22 cellular contexts compared by ENCODE assay signal in genomic region chr21:36734367-36735200, GRCh38. TPM values are rescaled to one million over a fixed set of nuclear protein-coding genes. Genes with fewer than 3 reads are reported as not detected.
A peak's percentile ranks its signal among the peaks of the same experiment; 100 is the strongest.
DNase-seq lines count a peak whose midpoint lies in the region; ATAC-seq, FAIRE-seq and TF ChIP-seq lines count a peak whose summit lies in the region.
"Had no signal": no experiment of that assay in that cellular context is flagged by ENCODE, and none has a peak within 500 bp of the region (broad histone marks: within the 10 kb centered on the region; RNA-seq: fewer than 3 reads in every experiment).

No MANE protein-coding gene starts in this region.

- in situ Hi-C loops in HepG2 (cut with HindIII; ENCODE audit: extremely low pct_ligation_motif_present, low pct_unique_long_range_greater_than_20kb): no loop called here

- no peaks in the 10 kb centered on the region for H3K79me2 ChIP-seq in HepG2 (ENCODE audit: insufficient read depth, low read length)

- no peak overlapping the region for H2AFZ ChIP-seq in HepG2 (ENCODE audit: low read length)
- H2AFZ ChIP-seq: GM23338 had no signal

- no TSS peak for BruUV-seq in HepG2 (replicated peaks; lab: Mats Ljungman, UMichigan)

- H3K9ac ChIP-seq in endodermal cell (ENCODE audit: extremely low read depth, low read length, poor library complexity, severe bottlenecking): no peak overlapping the region
- H3K9ac ChIP-seq in HepG2 (ENCODE audit: insufficient read depth, low read depth, low read length): no peak overlapping the region

- H3K36me3 ChIP-seq in endodermal cell (ENCODE audit: control insufficient read depth, insufficient read depth, low read length) (no peaks in the 10 kb centered on the region), HepG2 (replicated peaks in 1 of 2; ENCODE audit: control insufficient read depth in 1 of 2, insufficient read depth in 2 of 2, low read length in 2 of 2) (no peaks in the 10 kb centered on the region)

- ATAC-seq in HepG2: no peak
- ATAC-seq: A549, GM23338, HCT116 had no signal

- no peak for TF ChIP-seq CTCF in endodermal cell (conservative IDR thresholded peaks at IDR 0.05)
- TF ChIP-seq CTCF in osteocyte (IDR thresholded peaks at IDR 0.05): no peak
- no peak for TF ChIP-seq CTCF in HepG2 (CRISPR knock-in tag; IDR thresholded peaks at IDR 0.05)

- POLR2A ChIA-PET in HepG2 (lab: Yijun Ruan, JAX): no interaction called here

- TF ChIP-seq POLR2A in HepG2 (IDR thresholded peaks at IDR 0.05; ENCODE audit: insufficient read depth in 1 of 2, low read depth in 2 of 2, low read length in 2 of 2): no peak

- DNase-seq in activated effector memory CD4-positive, alpha-beta T cell treated with anti-CD3 and anti-CD28 coated beads, Interleukin-2, amount 50 U/mL, for 16 hours: peak; percentile 28
- no peak for DNase-seq in activated effector memory CD4-positive, alpha-beta T cell treated with Interleukin-2 at 50 U/mL for 16 hours
- DNase-seq in endodermal cell (peak; percentile 30), osteocyte (ENCODE audit: extremely low spot score, unreplicated experiment) (peak; percentile 71), HepG2 (ENCODE audit: low spot score) (no peak), cerebellar nuclear complex (lab: John Stamatoyannopoulos, UW) (no peak)
- no peak for DNase-seq in stimulated activated CD4-positive, alpha-beta T cell treated with anti-CD3 and anti-CD28 coated beads, Interleukin-4, amount 100 ng/mL, for 4 hours
- no peak for DNase-seq in activated naive CD4-positive, alpha-beta T cell treated with Interleukin-2 at 50 U/mL for 16 hours
- DNase-seq: AML-193; Caco-2; CD4-positive, alpha-beta T cell; H7 had no signal

- H3K27ac Mint-ChIP-seq in endodermal cell (no peak overlapping the region), osteocyte (ENCODE audit: unreplicated experiment) (no peak overlapping the region)
- H3K27ac Mint-ChIP-seq: CD4-positive, alpha-beta T cell; GM23338 had no signal

- H3K4me3 ChIP-seq in endodermal cell (ENCODE audit: low read length): no peak overlapping the region
- no peak overlapping the region for H3K4me3 ChIP-seq in HepG2 (replicated peaks in 1 of 3; ENCODE audit: insufficient read depth in 1 of 3, low read depth in 2 of 3, low read length in 3 of 3)
- H3K4me3 ChIP-seq: A549, GM23338 had no signal

- TF ChIP-seq EP300 in HepG2 (IDR thresholded peaks at IDR 0.05; ENCODE audit: low read depth in 2 of 2, low read length in 2 of 2) (no peak), HepG2 (CRISPR knock-in tag; IDR thresholded peaks at IDR 0.05; ENCODE audit: borderline replicate concordance) (no peak)

- WGBS in endodermal cell (ENCODE audit: insufficient coverage in 1 of 2, insufficient read length in 1 of 2), 2 experiments: 91 to 92% methylated on average over 4 to 9 of the region's 9 CpGs
- 97% methylated on average over 6 of the region's 9 CpGs for WGBS in HepG2 (ENCODE audit: low lambda C conversion rate)

- H3K36me3 Mint-ChIP-seq in endodermal cell (ENCODE audit: low read depth): no peaks in the 10 kb centered on the region
- no peaks in the 10 kb centered on the region for H3K36me3 Mint-ChIP-seq in osteocyte (ENCODE audit: unreplicated experiment)

- H3K4me1 Mint-ChIP-seq in endodermal cell: peaks cover 4% of the 10 kb centered on the region
- no peaks in the 10 kb centered on the region for H3K4me1 Mint-ChIP-seq in osteocyte (ENCODE audit: unreplicated experiment)

- H3K27me3 Mint-ChIP-seq in endodermal cell (ENCODE audit: insufficient read depth) (peaks cover 63% of the 10 kb centered on the region), osteocyte (ENCODE audit: unreplicated experiment) (peaks cover 21% of the 10 kb centered on the region)

- H3K4me3 Mint-ChIP-seq in endodermal cell: no peak overlapping the region
- H3K4me3 Mint-ChIP-seq in osteocyte (ENCODE audit: unreplicated experiment): no peak overlapping the region
- H3K4me3 Mint-ChIP-seq: CD4-positive, alpha-beta T cell; GM23338 had no signal

- H3K9me3 ChIP-seq in endodermal cell (ENCODE audit: control insufficient read depth, low read length) (no peaks in the 10 kb centered on the region), HepG2 (ENCODE audit: low read length) (no peaks in the 10 kb centered on the region)
- H3K9me3 ChIP-seq: A549, Caco-2 had no signal

- no peak overlapping the region for H3K4me2 ChIP-seq in HepG2 (ENCODE audit: low read depth, low read length)
- H3K4me2 ChIP-seq: A549, GM23338 had no signal

- no peaks in the 10 kb centered on the region for H4K20me1 ChIP-seq in HepG2 (ENCODE audit: insufficient read depth, low read length)

- intact Hi-C loops in HepG2 (cut with micrococcal nuclease; ENCODE audit: unreplicated experiment): no loop called here

- no peak for TF ChIP-seq RAD21 in HepG2 (CRISPR knock-in tag; IDR thresholded peaks at IDR 0.05)

- H3K27me3 ChIP-seq in endodermal cell (ENCODE audit: control insufficient read depth, insufficient read depth, low read length, poor library complexity, severe bottlenecking) (peaks cover 8% of the 10 kb centered on the region), HepG2 (ENCODE audit: control insufficient read depth in 1 of 2, insufficient read depth in 2 of 2, low read length in 2 of 2) (no peaks in the 10 kb centered on the region; a peak in 1 of 5 replicates)

- H3K27ac ChIP-seq in endodermal cell (ENCODE audit: low read depth, low read length) (no peak overlapping the region), HepG2 (ENCODE audit: extremely low read length, insufficient read depth, low read length) (no peak overlapping the region)
- H3K27ac ChIP-seq: 22Rv1, A549, C4-2B had no signal

- CTCF ChIA-PET in HepG2 (lab: Yijun Ruan, JAX; ENCODE audit: low intra/inter-chr PET ratio, low total read pairs): no interaction called here

- H3K4me1 ChIP-seq in endodermal cell (ENCODE audit: control insufficient read depth, insufficient read depth, low read length) (no peaks in the 10 kb centered on the region), HepG2 (ENCODE audit: insufficient read depth, low read length) (peaks cover 47% of the 10 kb centered on the region)
- H3K4me1 ChIP-seq: A549 had no signal

- no peak for FAIRE-seq in HepG2 (lab: Jason Lieb, UNC)
- FAIRE-seq: A549, D721Med, G401.6, GM12891, GM19239 had no signal

- H3K9me3 Mint-ChIP-seq in endodermal cell: peaks cover 2% of the 10 kb centered on the region
- H3K9me3 Mint-ChIP-seq in osteocyte (ENCODE audit: unreplicated experiment): no peaks in the 10 kb centered on the region
- H3K9me3 Mint-ChIP-seq: GM23338 had no signal

TF ChIP-seq in HepG2, 621 proteins besides CTCF, POLR2A, EP300 and RAD21:
- TF ChIP-seq IRF9 (CRISPR knock-in tag; IDR thresholded peaks at IDR 0.05; ENCODE audit: borderline replicate concordance) (no peak), TAF1 (CRISPR knock-in tag; IDR thresholded peaks at IDR 0.05) (no peak), ZNF598 (CRISPR knock-in tag; IDR thresholded peaks at IDR 0.05; ENCODE audit: borderline replicate concordance) (no peak)

RNA-seq across cellular contexts. Expression of gene SIM2, which starts 35.7 kb away (rescaled TPM):
- total RNA-seq in endodermal cell (not detected), osteocyte (0.86 and 1.5 TPM in 2 replicates), HepG2 (2016; rRNA removed; fragmentation: Illumina TruSeq; extraction: Trizol) (0.53 TPM in 2 replicates)
- not detected for polyA plus RNA-seq in endodermal cell (2013, experiment 1 of 2)
- polyA plus RNA-seq in endodermal cell (2013, experiment 2 of 2): 0.04 TPM
- total RNA-seq in HepG2 (2016; cell fraction: cytosol; rRNA removed; fragmentation: Illumina TruSeq; extraction: Trizol; ENCODE audit: low read depth): 0.20 and 0.35 TPM in 2 replicates
- 0.22 and 0.50 TPM in 2 replicates for total RNA-seq in HepG2 (2016; cell fraction: insoluble cytoplasmic fraction; rRNA removed; fragmentation: Illumina TruSeq; extraction: Trizol)
- 0.38 and 0.49 TPM in 2 replicates for total RNA-seq in HepG2 (2016; cell fraction: membrane; rRNA removed; fragmentation: Illumina TruSeq; extraction: Trizol)
- 0.50 and 0.97 TPM in 2 replicates for total RNA-seq in HepG2 (2016; cell fraction: nucleus; rRNA removed; fragmentation: Illumina TruSeq; extraction: Trizol)
- 0.12 and 0.36 TPM in 2 replicates for polyA plus RNA-seq in HepG2 (2011; rRNA removed)
- polyA plus RNA-seq in HepG2 (2011; cell fraction: cytosol; rRNA removed): 0.13 and 0.15 TPM in 2 replicates
- polyA plus RNA-seq in HepG2 (2011; cell fraction: nucleus; rRNA removed): 0.61 and 0.66 TPM in 2 replicates
- 0.36 and 0.76 TPM in 2 replicates for polyA plus RNA-seq in HepG2 (2012)
- polyA plus RNA-seq in HepG2 (2016; cell fraction: cytosol; fragmentation: Illumina TruSeq; extraction: Trizol; ENCODE audit: low read depth): 0.29 TPM in 2 replicates
- polyA plus RNA-seq in HepG2 (2016; cell fraction: insoluble cytoplasmic fraction; fragmentation: Illumina TruSeq; extraction: Trizol; ENCODE audit: low read depth): 0.62 and 0.96 TPM in 2 replicates
- polyA plus RNA-seq in HepG2 (2016; cell fraction: membrane; fragmentation: Illumina TruSeq; extraction: Trizol; ENCODE audit: low read depth): 0.65 and 0.81 TPM in 2 replicates
- 1.5 and 2.1 TPM in 2 replicates for polyA plus RNA-seq in HepG2 (2016; cell fraction: nucleus; fragmentation: Illumina TruSeq; extraction: Trizol; ENCODE audit: insufficient read depth, low read depth)
- polyA minus RNA-seq in HepG2 (2011; rRNA and poly(A)+ RNA removed; ENCODE audit: low replicate concordance): 0.80 and 17.2 TPM in 2 replicates
- 0.26 TPM in 1 of 2 replicates, not detected in the other for polyA minus RNA-seq in HepG2 (2011; cell fraction: cytosol; rRNA and poly(A)+ RNA removed)
- 0.77 and 1.1 TPM in 2 replicates for polyA minus RNA-seq in HepG2 (2011; cell fraction: nucleus; rRNA and poly(A)+ RNA removed)
- total RNA-seq: CD4-positive, alpha-beta T cell had no signal
- polyA plus RNA-seq: BJ had no signal

Comparison
In these comparisons a context has a peak if more than half of its experiments do, and no peak if none do; other contexts are left out.
1. DNase-seq: peak in activated effector memory CD4-positive, alpha-beta T cell treated with anti-CD3 and anti-CD28 coated beads, Interleukin-2, amount 50 U/mL, for 16 hours (single experiment), endodermal cell (single experiment) and osteocyte (single experiment); none in activated effector memory CD4-positive, alpha-beta T cell treated with Interleukin-2 at 50 U/mL for 16 hours (single experiment), stimulated activated CD4-positive, alpha-beta T cell treated with anti-CD3 and anti-CD28 coated beads, Interleukin-4, amount 100 ng/mL, for 4 hours (0 of 2), HepG2 (single experiment), activated naive CD4-positive, alpha-beta T cell treated with Interleukin-2 at 50 U/mL for 16 hours (single experiment) and cerebellar nuclear complex (0 of 2).